ENCODE assay signal across 11 cellular contexts in the genomic region with DNA sequence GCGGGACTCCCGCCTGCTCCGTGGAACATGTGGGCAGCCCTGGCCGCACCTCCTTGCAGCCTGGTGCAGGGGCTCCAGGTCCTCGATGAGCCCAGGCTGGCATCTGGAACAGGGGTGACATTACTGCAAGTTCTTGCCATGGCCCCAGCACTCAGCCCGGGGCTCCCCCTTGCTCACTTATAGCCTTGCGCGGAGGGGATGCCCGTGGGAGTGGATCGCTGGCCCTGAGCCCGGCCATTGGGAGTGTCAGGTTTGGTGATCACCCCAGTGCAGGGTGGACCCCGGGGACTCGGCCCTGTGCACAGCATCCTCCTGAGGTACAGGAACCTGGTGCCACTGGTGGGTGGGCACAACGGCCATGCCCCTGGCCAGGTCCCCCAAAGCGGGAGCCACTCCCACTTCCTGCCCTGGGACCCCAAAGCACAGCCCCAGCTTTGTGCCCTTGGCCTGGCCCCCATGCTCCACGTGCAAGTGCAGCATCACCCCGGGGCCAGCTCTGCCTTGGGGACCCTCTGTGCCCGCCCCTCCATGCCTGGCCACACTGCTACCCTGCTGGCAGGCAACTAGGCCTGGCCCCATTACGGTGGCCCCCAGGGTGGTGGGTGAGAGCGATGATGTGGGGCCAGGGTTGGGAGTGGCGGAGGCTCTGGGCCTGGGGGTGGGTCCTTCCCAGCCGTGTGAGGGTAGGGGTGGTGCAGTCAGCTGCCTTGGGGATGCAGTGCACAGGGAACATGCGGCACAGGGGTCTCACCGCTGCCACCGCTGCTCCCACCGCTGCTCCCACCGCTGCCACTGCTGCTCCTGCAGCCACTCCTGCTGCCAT.
"Had no signal": no experiment of that assay in that cellular context is flagged by ENCODE, and none has a peak within 500 bp of the region (broad histone marks: within the 10 kb centered on the region; RNA-seq: fewer than 3 reads in every experiment).

No MANE protein-coding gene starts in this region.

- ATAC-seq: heart left ventricle; left lung; right cardiac atrium; stimulated activated naive CD8-positive, alpha-beta T cell treated with anti-CD3 and anti-CD28 coated beads, Interleukin-15, Interleukin-2, amounts not matched to agents 100 U/mL and 50 U/mL, for 24 hours had no signal

- H3K27ac Mint-ChIP-seq: activated naive CD4-positive, alpha-beta T cell treated with anti-CD3 and anti-CD28 coated beads for 36 hours; activated T-helper 1 cell treated with anti-CD3 and anti-CD28 coated beads, Interleukin-12 subunit alpha, Interleukin-12 subunit beta, Interleukin-2, Interleukin-4 antibody, amounts not matched to agents 30 ng/mL and 10 ng/mL and 1 ng/mL, durations not matched to agents 14 hours and 24 hours and 36 hours had no signal

- H3K4me3 ChIP-seq: heart left ventricle, left lung, thoracic aorta had no signal

- DNase-seq: activated naive CD4-positive, alpha-beta T cell treated with anti-CD3 and anti-CD28 coated beads for 36 hours; effector CD4-positive, alpha-beta T cell; islet precursor cell; mesendoderm; stimulated activated naive CD8-positive, alpha-beta T cell treated with anti-CD3 and anti-CD28 coated beads, Interleukin-15, Interleukin-2, amounts not matched to agents 100 U/mL and 50 U/mL, for 24 hours; T-helper 9 cell had no signal

- H3K9me3 Mint-ChIP-seq: activated naive CD4-positive, alpha-beta T cell treated with anti-CD3 and anti-CD28 coated beads for 36 hours; activated T-helper 1 cell treated with anti-CD3 and anti-CD28 coated beads, Interleukin-12 subunit alpha, Interleukin-12 subunit beta, Interleukin-2, Interleukin-4 antibody, amounts not matched to agents 30 ng/mL and 10 ng/mL and 1 ng/mL, durations not matched to agents 14 hours and 24 hours and 36 hours had no signal

- H3K4me1 ChIP-seq: left lung had no signal

- H3K36me3 ChIP-seq: heart left ventricle, left lung, thoracic aorta had no signal

- H3K27ac ChIP-seq: heart left ventricle, left lung, thoracic aorta had no signal

- H3K4me3 Mint-ChIP-seq: activated naive CD4-positive, alpha-beta T cell treated with anti-CD3 and anti-CD28 coated beads for 36 hours; activated T-helper 1 cell treated with anti-CD3 and anti-CD28 coated beads, Interleukin-12 subunit alpha, Interleukin-12 subunit beta, Interleukin-2, Interleukin-4 antibody, amounts not matched to agents 30 ng/mL and 10 ng/mL and 1 ng/mL, durations not matched to agents 14 hours and 24 hours and 36 hours had no signal

- H3K9me3 ChIP-seq: heart left ventricle, left lung, thoracic aorta had no signal
